Comparison of ENCODE assay signal across 8 cellular contexts in the genomic region with DNA sequence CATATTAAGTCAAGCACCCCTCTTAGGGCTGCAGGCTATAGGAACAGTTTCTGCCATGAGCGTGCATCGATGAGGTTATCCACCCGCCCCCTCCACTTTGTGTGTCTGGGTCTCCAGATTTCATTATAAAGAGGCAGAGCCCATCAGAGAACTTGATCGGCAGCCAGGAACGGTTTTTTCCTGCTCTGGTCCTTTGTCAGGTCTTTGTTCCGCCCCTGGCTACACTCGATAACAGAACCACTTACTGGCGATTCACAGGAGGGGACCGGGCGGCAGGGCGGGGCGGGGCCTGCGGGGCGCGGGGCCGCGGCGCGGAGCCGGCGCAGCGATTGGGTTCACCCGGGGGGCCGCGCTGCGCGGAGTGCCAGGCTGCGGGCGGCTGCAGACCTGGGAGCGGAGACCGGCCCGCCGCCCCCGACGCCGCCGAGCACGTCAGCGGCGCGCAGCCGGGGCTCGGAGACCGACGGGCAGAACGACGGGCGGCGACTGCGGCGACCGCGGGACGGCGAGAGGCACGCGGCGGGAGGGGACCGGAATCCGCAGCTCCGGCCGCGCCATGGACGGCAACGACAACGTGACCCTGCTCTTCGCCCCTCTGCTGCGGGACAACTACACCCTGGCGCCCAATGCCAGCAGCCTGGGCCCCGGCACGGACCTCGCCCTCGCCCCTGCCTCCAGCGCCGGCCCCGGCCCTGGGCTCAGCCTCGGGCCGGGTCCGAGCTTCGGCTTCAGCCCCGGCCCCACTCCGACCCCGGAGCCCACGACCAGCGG. TPM values are rescaled to one million over a fixed set of nuclear protein-coding genes. Genes with fewer than 3 reads are reported as not detected.
DNase-seq lines count a peak whose midpoint lies in the region; ATAC-seq and TF ChIP-seq lines count a peak whose summit lies in the region.

A gene with protein sequence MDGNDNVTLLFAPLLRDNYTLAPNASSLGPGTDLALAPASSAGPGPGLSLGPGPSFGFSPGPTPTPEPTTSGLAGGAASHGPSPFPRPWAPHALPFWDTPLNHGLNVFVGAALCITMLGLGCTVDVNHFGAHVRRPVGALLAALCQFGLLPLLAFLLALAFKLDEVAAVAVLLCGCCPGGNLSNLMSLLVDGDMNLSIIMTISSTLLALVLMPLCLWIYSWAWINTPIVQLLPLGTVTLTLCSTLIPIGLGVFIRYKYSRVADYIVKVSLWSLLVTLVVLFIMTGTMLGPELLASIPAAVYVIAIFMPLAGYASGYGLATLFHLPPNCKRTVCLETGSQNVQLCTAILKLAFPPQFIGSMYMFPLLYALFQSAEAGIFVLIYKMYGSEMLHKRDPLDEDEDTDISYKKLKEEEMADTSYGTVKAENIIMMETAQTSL (plus strand): TSS at position 338 of the 771 bp plus-strand sequence. CDS start 219 bp downstream, at position 557.

- TF ChIP-seq CTCF in stomach (IDR thresholded peaks at IDR 0.05) (no peak), OCI-LY7 (conservative IDR thresholded peaks at IDR 0.05; ENCODE audit: low read length) (no peak)

- CTCF ChIA-PET in activated CD8-positive, alpha-beta T cell treated with anti-CD3 and anti-CD28 coated beads, Interleukin-2, amount 10 ng/mL, durations not matched to agents 7 days and 5 days (lab: Charles Lee), result no interaction called here
- CTCF ChIA-PET in OCI-LY7 (lab: Charles Lee; ENCODE audit: unreplicated experiment), result no interaction called here

- H3K4me3 ChIP-seq in iPS-15b (ENCODE audit: low read depth, low read length) (peak within 1 kb of the TSS; percentile 59), stomach (peak within 1 kb of the TSS; percentile 31 to 55 (median 43)), OCI-LY7 (ENCODE audit: low read depth, low read length, poor library complexity, severe bottlenecking) (no peak within 1 kb of the TSS)

- WGBS in stomach, 5 donors, result 3 to 10% (median 3%) methylated on average over 26 to 85 of the region's 85 CpGs

- TF ChIP-seq EP300 in stomach (IDR thresholded peaks at IDR 0.05), result no peak

- DNase-seq in DMS53 (lab: John Stamatoyannopoulos, UW) (peak; percentile 83), HuH-7.5 (ENCODE audit: low spot score) (peak; percentile 39), stomach (no peak), RPMI8226 (no peak), OCI-LY7 (ENCODE audit: low spot score) (no peak)
- no peak for DNase-seq in activated CD8-positive, alpha-beta T cell treated with anti-CD3 and anti-CD28 coated beads, Interleukin-2, amount 10 ng/mL, durations not matched to agents 7 days and 5 days

- H3K79me2 ChIP-seq in OCI-LY7 (ENCODE audit: insufficient read depth, low read depth, low read length), result no peaks in the 10 kb centered on the region

- no peak within 1 kb of the TSS for H2AFZ ChIP-seq in OCI-LY7 (ENCODE audit: low read length)

- no peak within 1 kb of the TSS for H3K4me2 ChIP-seq in OCI-LY7 (ENCODE audit: low read length)

- no peaks in the 10 kb centered on the region for H3K9me3 ChIP-seq in iPS-15b (ENCODE audit: control insufficient read depth, insufficient read depth, low read length)
- no peaks in the 10 kb centered on the region for H3K9me3 ChIP-seq in stomach
- H3K9me3 ChIP-seq in OCI-LY7 (ENCODE audit: low read length), result no peaks in the 10 kb centered on the region

- H3K27ac ChIP-seq in stomach (no peak within 1 kb of the TSS), OCI-LY7 (ENCODE audit: low read depth, low read length, poor library complexity, severe bottlenecking) (no peak within 1 kb of the TSS)

- H3K4me1 ChIP-seq in iPS-15b (ENCODE audit: control insufficient read depth, insufficient read depth, low read length) (peaks cover 4% of the 10 kb centered on the region), stomach (peaks cover 9 to 19% (median 13%) of the 10 kb centered on the region in 4 donors), OCI-LY7 (ENCODE audit: insufficient read depth, low read length, poor library complexity, severe bottlenecking) (no peaks in the 10 kb centered on the region)

- no peaks in the 10 kb centered on the region for H3K9me3 Mint-ChIP-seq in activated CD8-positive, alpha-beta T cell treated with anti-CD3 and anti-CD28 coated beads, Interleukin-2, amount 10 ng/mL, durations not matched to agents 7 days and 5 days (ENCODE audit: insufficient read depth)

- H3K27me3 Mint-ChIP-seq in activated CD8-positive, alpha-beta T cell treated with anti-CD3 and anti-CD28 coated beads, Interleukin-2, amount 10 ng/mL, durations not matched to agents 7 days and 5 days (ENCODE audit: low read depth), result peaks cover 66% of the 10 kb centered on the region

- H3K36me3 ChIP-seq in iPS-15b (ENCODE audit: control insufficient read depth, insufficient read depth, low read length) (no peaks in the 10 kb centered on the region), stomach (no peaks in the 10 kb centered on the region), OCI-LY7 (ENCODE audit: insufficient read depth, low read length) (no peaks in the 10 kb centered on the region)

- no peak within 1 kb of the TSS for H3K27ac Mint-ChIP-seq in activated CD8-positive, alpha-beta T cell treated with anti-CD3 and anti-CD28 coated beads, Interleukin-2, amount 10 ng/mL, durations not matched to agents 7 days and 5 days

- TF ChIP-seq POLR2A in stomach (IDR thresholded peaks at IDR 0.05), result no peak

- peaks cover 18% of the 10 kb centered on the region for H3K4me1 Mint-ChIP-seq in activated CD8-positive, alpha-beta T cell treated with anti-CD3 and anti-CD28 coated beads, Interleukin-2, amount 10 ng/mL, durations not matched to agents 7 days and 5 days (ENCODE audit: low read depth)

- no TSS peak for BruUV-seq in OCI-LY7 (replicated peaks; lab: Mats Ljungman, UMichigan)

- peak; percentile 58 for ATAC-seq in activated CD8-positive, alpha-beta T cell treated with anti-CD3 and anti-CD28 coated beads, Interleukin-2, amount 10 ng/mL, durations not matched to agents 7 days and 5 days
- no peak for ATAC-seq in HG02588 (IDR thresholded peaks at IDR 0.05; ENCODE audit: unreplicated experiment)

- intact Hi-C loops in stomach (cut with DNase I; ENCODE audit: low total_unique reads) (no loop called here), OCI-LY7 (cut with micrococcal nuclease; ENCODE audit: unreplicated experiment) (no loop called here)

- no peaks in the 10 kb centered on the region for H3K9me2 ChIP-seq in OCI-LY7 (ENCODE audit: insufficient read depth, low read length)

- peaks cover 4% of the 10 kb centered on the region for H3K36me3 Mint-ChIP-seq in activated CD8-positive, alpha-beta T cell treated with anti-CD3 and anti-CD28 coated beads, Interleukin-2, amount 10 ng/mL, durations not matched to agents 7 days and 5 days (ENCODE audit: low read depth)

- peaks cover 61% of the 10 kb centered on the region for H3K27me3 ChIP-seq in iPS-15b (ENCODE audit: control insufficient read depth, insufficient read depth, low read length)
- H3K27me3 ChIP-seq in stomach, result peaks cover 0 to 78% (median 33%) of the 10 kb centered on the region in 3 donors

- no peaks in the 10 kb centered on the region for H4K20me1 ChIP-seq in OCI-LY7 (ENCODE audit: insufficient read depth, low read length)

- POLR2A ChIA-PET in activated CD8-positive, alpha-beta T cell treated with anti-CD3 and anti-CD28 coated beads, Interleukin-2, amount 10 ng/mL, durations not matched to agents 7 days and 5 days (lab: Charles Lee), result no interaction called here
- POLR2A ChIA-PET in OCI-LY7 (lab: Charles Lee), result interaction anchor here (1.0 kb wide), 1 partner anchor 9 kb away, joined by 5 read pairs; no protein-coding TSS in a partner anchor

- peak within 1 kb of the TSS; percentile 49 for H3K4me3 Mint-ChIP-seq in activated CD8-positive, alpha-beta T cell treated with anti-CD3 and anti-CD28 coated beads, Interleukin-2, amount 10 ng/mL, durations not matched to agents 7 days and 5 days

- no peak within 1 kb of the TSS for H3K9ac ChIP-seq in iPS-15b (ENCODE audit: low read depth, low read length)

RNA-seq across cellular contexts. Expression of the gene that starts here (rescaled TPM):
- total RNA-seq in activated CD8-positive, alpha-beta T cell treated with anti-CD3 and anti-CD28 coated beads, Interleukin-2, amount 10 ng/mL, durations not matched to agents 7 days and 5 days, result not detected
- total RNA-seq in stomach (1 to 10 TPM in 1 of 5 donors, under 1 TPM in 1, not detected in 3; 0.73 to 1.7 TPM), OCI-LY7 (2022) (not detected in 2 replicates)
- under 1 TPM in 1 of 3 donors, not detected in 2; 0.38 TPM for polyA plus RNA-seq in stomach
- total RNA-seq in OCI-LY7 (2014; rRNA removed; shearing (Covaris generic)), result not detected in 2 replicates

Comparison
In these comparisons a context has a peak if more than half of its experiments do, and no peak if none do; other contexts are left out.
1. Peak in ATAC-seq in activated CD8-positive, alpha-beta T cell treated with anti-CD3 and anti-CD28 coated beads, Interleukin-2, amount 10 ng/mL, durations not matched to agents 7 days and 5 days; RNA of the gene not detected or under 1 TPM.
2. DNase-seq: peak in DMS53 (single experiment) and HuH-7.5 (single experiment); none in activated CD8-positive, alpha-beta T cell treated with anti-CD3 and anti-CD28 coated beads, Interleukin-2, amount 10 ng/mL, durations not matched to agents 7 days and 5 days (single experiment), stomach (single experiment), RPMI8226 (single experiment) and OCI-LY7 (single experiment).